9 cellular contexts compared by ENCODE assay signal in the genomic region with DNA sequence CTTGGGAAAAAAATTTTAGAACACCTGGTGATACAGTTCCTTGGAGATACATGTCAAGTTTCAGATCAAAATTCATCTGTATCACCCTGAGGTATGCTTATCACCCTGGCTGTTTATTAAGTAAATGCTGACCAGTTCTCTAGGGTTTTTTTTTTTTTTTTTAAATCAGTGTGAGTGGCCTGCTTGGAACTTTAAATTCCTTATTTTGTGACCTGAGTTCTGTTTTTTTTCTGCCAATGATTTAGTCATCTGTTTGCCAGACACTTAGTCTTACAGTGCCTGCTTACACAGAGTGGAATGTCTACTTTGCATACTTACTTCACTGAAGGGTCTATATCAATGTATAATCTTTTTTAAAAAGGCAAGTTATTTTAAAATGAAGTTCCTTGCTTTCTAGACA. TPM values are rescaled to one million over a fixed set of nuclear protein-coding genes. Genes with fewer than 3 reads are reported as not detected.
DNase-seq lines count a peak whose midpoint lies in the region; ATAC-seq and TF ChIP-seq lines count a peak whose summit lies in the region.
"Had no signal": no experiment of that assay in that cellular context is flagged by ENCODE, and none has a peak within 500 bp of the region (broad histone marks: within the 10 kb centered on the region; RNA-seq: fewer than 3 reads in every experiment).

No MANE protein-coding gene starts in this region.

- no peak overlapping the region for H3K14ac ChIP-seq in trophoblast cell (ENCODE audit: low read length)

- no peak overlapping the region for H3K18ac ChIP-seq in trophoblast cell (ENCODE audit: low read length)

- no peaks in the 10 kb centered on the region for H3K27me3 ChIP-seq in trophoblast cell (ENCODE audit: insufficient read depth, low read length)
- no peaks in the 10 kb centered on the region for H3K27me3 ChIP-seq in aorta (ENCODE audit: control insufficient read depth in 1 of 2, insufficient read depth in 2 of 2, low read length in 1 of 2)

- H3K4ac ChIP-seq in trophoblast cell (ENCODE audit: low read depth, low read length) = no peak overlapping the region

- H3K4me1 ChIP-seq in trophoblast cell (ENCODE audit: control insufficient read depth in 1 of 2, insufficient read depth in 2 of 2, low read length in 2 of 2) (no peaks in the 10 kb centered on the region), aorta (ENCODE audit: control insufficient read depth in 1 of 2, insufficient read depth in 2 of 2, low read length in 2 of 2) (no peaks in the 10 kb centered on the region)

- H2BK12ac ChIP-seq in trophoblast cell (ENCODE audit: low read length) = no peak overlapping the region

- H3K9me3 ChIP-seq in trophoblast cell (ENCODE audit: insufficient read depth, low read depth, low read length) (no peaks in the 10 kb centered on the region), aorta (ENCODE audit: control insufficient read depth, low read length) (no peaks in the 10 kb centered on the region)

- H4K91ac ChIP-seq in trophoblast cell (ENCODE audit: low read depth, low read length) = no peak overlapping the region

- no peak overlapping the region for H2BK120ac ChIP-seq in trophoblast cell (ENCODE audit: insufficient read depth, low read length, poor library complexity)

- no peak for ATAC-seq in aorta (ENCODE audit: low FRiP score)

- peak overlapping the region; percentile 56 for H3K4me2 ChIP-seq in trophoblast cell (ENCODE audit: low read length)

- H3K27ac ChIP-seq in trophoblast cell (ENCODE audit: low read depth, low read length) (peak overlapping the region; percentile 36), aorta (ENCODE audit: low read depth in 1 of 2, low read length in 2 of 2) (no peak overlapping the region)

- H3K23ac ChIP-seq in trophoblast cell (ENCODE audit: low read length) = no peak overlapping the region

- H3K79me1 ChIP-seq in trophoblast cell (ENCODE audit: low read length) = peaks cover 2% of the 10 kb centered on the region

- H2BK5ac ChIP-seq in trophoblast cell (ENCODE audit: low read depth, low read length, poor library complexity) = no peak overlapping the region

- no peak for TF ChIP-seq CTCF in epithelial cell of proximal tubule (conservative IDR thresholded peaks at IDR 0.05; ENCODE audit: low read depth, low read length)

- no peak overlapping the region for H4K8ac ChIP-seq in trophoblast cell (ENCODE audit: low read depth, low read length)

- no peak overlapping the region for H3K9ac ChIP-seq in trophoblast cell (ENCODE audit: low read length)

- no peaks in the 10 kb centered on the region for H3K36me3 ChIP-seq in trophoblast cell (ENCODE audit: control insufficient read depth in 1 of 2, insufficient read depth in 2 of 2, low read length in 2 of 2)
- H3K36me3 ChIP-seq in aorta (ENCODE audit: control insufficient read depth in 1 of 2, insufficient read depth in 2 of 2, low read length in 1 of 2) = no peaks in the 10 kb centered on the region

- H3K79me2 ChIP-seq in trophoblast cell (ENCODE audit: control insufficient read depth, insufficient read depth, low read length, poor library complexity) = peaks cover 2% of the 10 kb centered on the region

- peak overlapping the region; percentile 90 for H3K4me3 ChIP-seq in epithelial cell of proximal tubule (ENCODE audit: low read depth, low read length)
- no peak overlapping the region for H3K4me3 ChIP-seq in trophoblast cell (ENCODE audit: low read depth, low read length)
- H3K4me3 ChIP-seq in aorta (ENCODE audit: low read length in 2 of 2) = no peak overlapping the region

- H4K12ac ChIP-seq in trophoblast cell (ENCODE audit: low read depth, low read length) = no peak overlapping the region

- H2AFZ ChIP-seq in trophoblast cell (ENCODE audit: insufficient read depth, low read length, poor library complexity) = no peak overlapping the region

- intact Hi-C loops in aorta (cut with DNase I) = no loop called here

- no peak overlapping the region for H2AK5ac ChIP-seq in trophoblast cell (ENCODE audit: low read length)

- DNase-seq in DMS53 (lab: John Stamatoyannopoulos, UW) (peak; percentile 40), NCI-H526 treated with DMSO at 0.1 percent for 48 hours (lab: John Stamatoyannopoulos, UW) (peak; percentile 23), epithelial cell of proximal tubule (ENCODE audit: low read depth) (peak; percentile 26), trophoblast cell (peak in 1 of 2 donors; percentile 13), NCI-H524 treated with DMSO at 0.1 percent for 48 hours (lab: John Stamatoyannopoulos, UW) (no peak), NCI-H774 (lab: John Stamatoyannopoulos, UW) (no peak), NAMALWA (ENCODE audit: low spot score) (no peak), aorta (no peak)
- DNase-seq: activated CD4-positive, alpha-beta memory T cell treated with anti-CD3 and anti-CD28 coated beads for 36 hours had no signal

RNA-seq across cellular contexts. Expression of a gene that starts 1.8 kb away (rescaled TPM):
- 21.7 and 25.8 TPM in 2 replicates for total RNA-seq in epithelial cell of proximal tubule
- polyA plus RNA-seq in trophoblast cell (2013) = 40.5 and 42.5 TPM in 2 replicates
- 10 to 100 TPM in 1 of 2 donors, 1 to 10 TPM in 1; 8.5 to 20.9 TPM for total RNA-seq in aorta
- polyA plus RNA-seq in aorta = 1 to 10 TPM; 1.5 to 7.9 TPM

RNA-seq across cellular contexts. Expression of a gene that starts 49.4 kb away (rescaled TPM):
- total RNA-seq in epithelial cell of proximal tubule (11.9 and 29.4 TPM in 2 replicates), aorta (not detected)
- polyA plus RNA-seq in trophoblast cell (2013) = 0.31 and 0.68 TPM in 2 replicates
- 10 to 100 TPM in 1 of 2 donors, under 1 TPM in 1; 0.10 to 19.8 TPM for polyA plus RNA-seq in aorta
- total RNA-seq: activated CD4-positive, alpha-beta memory T cell treated with anti-CD3 and anti-CD28 coated beads for 36 hours had no signal

Comparison
In these comparisons a context has a peak if more than half of its experiments do, and no peak if none do; other contexts are left out.
1. DNase-seq: peak in DMS53 (single experiment), NCI-H526 treated with DMSO at 0.1 percent for 48 hours (single experiment) and epithelial cell of proximal tubule (single experiment); none in NCI-H524 treated with DMSO at 0.1 percent for 48 hours (single experiment), NCI-H774 (single experiment), NAMALWA (single experiment) and aorta (0 of 2).
2. RNA of a gene that starts 49.4 kb away (total RNA-seq): 11.9 to 29.4 TPM in epithelial cell of proximal tubule; not detected in aorta; every median in the first group is over 10 times any median in the second.